ENCODE assay signal across 1 cellular context in the genomic region with DNA sequence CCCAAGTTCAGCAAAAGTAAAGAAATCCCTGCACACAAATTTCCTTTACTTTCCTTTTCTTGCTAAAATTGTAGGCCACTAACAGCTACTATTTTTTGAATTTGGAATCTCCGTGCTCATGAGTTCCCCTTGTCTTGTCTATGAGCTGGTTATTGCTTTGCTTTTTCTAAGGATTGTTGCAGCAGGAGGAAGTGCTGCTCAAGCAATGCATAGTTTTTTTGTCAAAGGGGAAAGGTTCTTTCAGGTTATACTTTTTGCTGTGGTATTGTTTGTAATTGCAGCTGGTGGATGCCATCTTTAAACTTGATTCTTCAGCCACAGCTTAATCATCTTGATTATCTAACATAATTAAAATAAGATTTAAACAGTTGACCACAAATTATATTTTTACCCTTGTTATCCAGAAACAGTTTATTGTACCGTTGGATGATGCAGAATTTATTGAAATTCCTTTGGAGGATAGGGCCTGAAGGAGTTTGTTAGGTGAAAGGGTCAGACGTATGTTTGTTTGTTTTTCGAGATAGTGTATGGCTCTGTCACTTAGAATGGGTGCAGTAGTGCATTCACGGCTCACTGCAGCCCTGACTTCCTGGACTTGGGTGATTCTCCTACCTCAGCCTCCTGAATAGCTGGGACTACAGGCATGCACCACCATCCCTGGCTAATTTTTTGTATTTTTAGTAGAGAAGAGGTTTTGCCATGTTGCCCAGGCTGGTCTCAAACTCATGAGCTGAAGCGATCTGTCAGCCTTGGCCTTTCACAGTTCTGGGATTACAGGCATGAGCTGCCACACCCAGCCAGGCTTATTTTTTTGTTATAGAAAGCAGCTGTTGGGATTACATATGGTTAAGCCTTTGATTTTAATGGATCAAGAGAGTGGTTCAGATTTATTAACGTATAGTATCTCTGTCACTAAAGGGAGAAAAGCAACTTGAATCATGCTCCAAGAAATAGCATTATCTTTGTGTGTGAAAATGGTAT.
TF ChIP-seq lines count a peak whose summit lies in the region.

No MANE protein-coding gene starts in this region.

TF ChIP-seq in HEK293, 187 proteins besides CTCF, POLR2A, EP300 and RAD21 (continued from another document):
- TF ChIP-seq, protein P1, sequence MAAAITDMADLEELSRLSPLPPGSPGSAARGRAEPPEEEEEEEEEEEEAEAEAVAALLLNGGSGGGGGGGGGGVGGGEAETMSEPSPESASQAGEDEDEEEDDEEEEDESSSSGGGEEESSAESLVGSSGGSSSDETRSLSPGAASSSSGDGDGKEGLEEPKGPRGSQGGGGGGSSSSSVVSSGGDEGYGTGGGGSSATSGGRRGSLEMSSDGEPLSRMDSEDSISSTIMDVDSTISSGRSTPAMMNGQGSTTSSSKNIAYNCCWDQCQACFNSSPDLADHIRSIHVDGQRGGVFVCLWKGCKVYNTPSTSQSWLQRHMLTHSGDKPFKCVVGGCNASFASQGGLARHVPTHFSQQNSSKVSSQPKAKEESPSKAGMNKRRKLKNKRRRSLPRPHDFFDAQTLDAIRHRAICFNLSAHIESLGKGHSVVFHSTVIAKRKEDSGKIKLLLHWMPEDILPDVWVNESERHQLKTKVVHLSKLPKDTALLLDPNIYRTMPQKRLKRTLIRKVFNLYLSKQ (tag by site-specific recombination; IDR thresholded peaks at IDR 0.05; ENCODE audit: borderline replicate concordance), result no peak
- TF ChIP-seq ZNF221 (tag by site-specific recombination; IDR thresholded peaks at IDR 0.05; ENCODE audit: borderline replicate concordance) (no peak), ZNF521 (tag by site-specific recombination; IDR thresholded peaks at IDR 0.05) (no peak), ZNF19 (tag by site-specific recombination; IDR thresholded peaks at IDR 0.05; ENCODE audit: low read depth) (no peak), ZNF239 (tag by site-specific recombination; IDR thresholded peaks at IDR 0.05) (no peak), ZNF433 (tag by site-specific recombination; IDR thresholded peaks at IDR 0.05; ENCODE audit: low read depth) (no peak), TRIM28 (IDR thresholded peaks at IDR 0.05; ENCODE audit: borderline replicate concordance, low read length) (no peak), ZNF114 (tag by site-specific recombination; IDR thresholded peaks at IDR 0.05) (no peak), SP3 (tag by site-specific recombination; IDR thresholded peaks at IDR 0.05) (no peak), FEZF1 (tag by site-specific recombination; IDR thresholded peaks at IDR 0.05) (peak; percentile 87), SETDB1 (IDR thresholded peaks at IDR 0.05; ENCODE audit: insufficient read length, low read length) (no peak), ZNF324 (tag by site-specific recombination; IDR thresholded peaks at IDR 0.05) (no peak), ZXDB (tag by site-specific recombination; IDR thresholded peaks at IDR 0.05) (peak; percentile 57; the same call in 1 of the 2 replicates), HOXC10 (CRISPR knock-in tag; IDR thresholded peaks at IDR 0.05) (no peak), ZNF776 (tag by site-specific recombination; IDR thresholded peaks at IDR 0.05; ENCODE audit: borderline replicate concordance) (no peak), SCRT2 (tag by site-specific recombination; IDR thresholded peaks at IDR 0.05) (no peak), ZNF274 (IDR thresholded peaks at IDR 0.05; ENCODE audit: low read length) (no peak), ZNF274 (tag by site-specific recombination; IDR thresholded peaks at IDR 0.05; ENCODE audit: borderline replicate concordance) (no peak)
- TF ChIP-seq, protein P2, sequence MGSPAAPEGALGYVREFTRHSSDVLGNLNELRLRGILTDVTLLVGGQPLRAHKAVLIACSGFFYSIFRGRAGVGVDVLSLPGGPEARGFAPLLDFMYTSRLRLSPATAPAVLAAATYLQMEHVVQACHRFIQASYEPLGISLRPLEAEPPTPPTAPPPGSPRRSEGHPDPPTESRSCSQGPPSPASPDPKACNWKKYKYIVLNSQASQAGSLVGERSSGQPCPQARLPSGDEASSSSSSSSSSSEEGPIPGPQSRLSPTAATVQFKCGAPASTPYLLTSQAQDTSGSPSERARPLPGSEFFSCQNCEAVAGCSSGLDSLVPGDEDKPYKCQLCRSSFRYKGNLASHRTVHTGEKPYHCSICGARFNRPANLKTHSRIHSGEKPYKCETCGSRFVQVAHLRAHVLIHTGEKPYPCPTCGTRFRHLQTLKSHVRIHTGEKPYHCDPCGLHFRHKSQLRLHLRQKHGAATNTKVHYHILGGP (tag by site-specific recombination; IDR thresholded peaks at IDR 0.05), result no peak
- TF ChIP-seq, protein P3, sequence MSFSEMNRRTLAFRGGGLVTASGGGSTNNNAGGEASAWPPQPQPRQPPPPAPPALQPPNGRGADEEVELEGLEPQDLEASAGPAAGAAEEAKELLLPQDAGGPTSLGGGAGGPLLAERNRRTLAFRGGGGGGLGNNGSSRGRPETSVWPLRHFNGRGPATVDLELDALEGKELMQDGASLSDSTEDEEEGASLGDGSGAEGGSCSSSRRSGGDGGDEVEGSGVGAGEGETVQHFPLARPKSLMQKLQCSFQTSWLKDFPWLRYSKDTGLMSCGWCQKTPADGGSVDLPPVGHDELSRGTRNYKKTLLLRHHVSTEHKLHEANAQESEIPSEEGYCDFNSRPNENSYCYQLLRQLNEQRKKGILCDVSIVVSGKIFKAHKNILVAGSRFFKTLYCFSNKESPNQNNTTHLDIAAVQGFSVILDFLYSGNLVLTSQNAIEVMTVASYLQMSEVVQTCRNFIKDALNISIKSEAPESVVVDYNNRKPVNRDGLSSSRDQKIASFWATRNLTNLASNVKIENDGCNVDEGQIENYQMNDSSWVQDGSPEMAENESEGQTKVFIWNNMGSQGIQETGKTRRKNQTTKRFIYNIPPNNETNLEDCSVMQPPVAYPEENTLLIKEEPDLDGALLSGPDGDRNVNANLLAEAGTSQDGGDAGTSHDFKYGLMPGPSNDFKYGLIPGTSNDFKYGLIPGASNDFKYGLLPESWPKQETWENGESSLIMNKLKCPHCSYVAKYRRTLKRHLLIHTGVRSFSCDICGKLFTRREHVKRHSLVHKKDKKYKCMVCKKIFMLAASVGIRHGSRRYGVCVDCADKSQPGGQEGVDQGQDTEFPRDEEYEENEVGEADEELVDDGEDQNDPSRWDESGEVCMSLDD (tag by site-specific recombination; IDR thresholded peaks at IDR 0.05), result no peak
- TF ChIP-seq, protein P4, sequence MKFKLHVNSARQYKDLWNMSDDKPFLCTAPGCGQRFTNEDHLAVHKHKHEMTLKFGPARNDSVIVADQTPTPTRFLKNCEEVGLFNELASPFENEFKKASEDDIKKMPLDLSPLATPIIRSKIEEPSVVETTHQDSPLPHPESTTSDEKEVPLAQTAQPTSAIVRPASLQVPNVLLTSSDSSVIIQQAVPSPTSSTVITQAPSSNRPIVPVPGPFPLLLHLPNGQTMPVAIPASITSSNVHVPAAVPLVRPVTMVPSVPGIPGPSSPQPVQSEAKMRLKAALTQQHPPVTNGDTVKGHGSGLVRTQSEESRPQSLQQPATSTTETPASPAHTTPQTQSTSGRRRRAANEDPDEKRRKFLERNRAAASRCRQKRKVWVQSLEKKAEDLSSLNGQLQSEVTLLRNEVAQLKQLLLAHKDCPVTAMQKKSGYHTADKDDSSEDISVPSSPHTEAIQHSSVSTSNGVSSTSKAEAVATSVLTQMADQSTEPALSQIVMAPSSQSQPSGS (tag by site-specific recombination; IDR thresholded peaks at IDR 0.05; ENCODE audit: low read depth), result no peak
- TF ChIP-seq, protein P5, sequence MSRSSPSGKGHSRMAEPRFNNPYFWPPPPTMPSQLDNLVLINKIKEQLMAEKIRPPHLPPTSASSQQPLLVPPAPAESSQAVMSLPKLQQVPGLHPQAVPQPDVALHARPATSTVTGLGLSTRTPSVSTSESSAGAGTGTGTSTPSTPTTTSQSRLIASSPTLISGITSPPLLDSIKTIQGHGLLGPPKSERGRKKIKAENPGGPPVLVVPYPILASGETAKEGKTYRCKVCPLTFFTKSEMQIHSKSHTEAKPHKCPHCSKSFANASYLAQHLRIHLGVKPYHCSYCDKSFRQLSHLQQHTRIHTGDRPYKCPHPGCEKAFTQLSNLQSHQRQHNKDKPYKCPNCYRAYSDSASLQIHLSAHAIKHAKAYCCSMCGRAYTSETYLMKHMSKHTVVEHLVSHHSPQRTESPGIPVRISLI (tag by site-specific recombination; IDR thresholded peaks at IDR 0.05), result no peak
- TF ChIP-seq, protein P6, sequence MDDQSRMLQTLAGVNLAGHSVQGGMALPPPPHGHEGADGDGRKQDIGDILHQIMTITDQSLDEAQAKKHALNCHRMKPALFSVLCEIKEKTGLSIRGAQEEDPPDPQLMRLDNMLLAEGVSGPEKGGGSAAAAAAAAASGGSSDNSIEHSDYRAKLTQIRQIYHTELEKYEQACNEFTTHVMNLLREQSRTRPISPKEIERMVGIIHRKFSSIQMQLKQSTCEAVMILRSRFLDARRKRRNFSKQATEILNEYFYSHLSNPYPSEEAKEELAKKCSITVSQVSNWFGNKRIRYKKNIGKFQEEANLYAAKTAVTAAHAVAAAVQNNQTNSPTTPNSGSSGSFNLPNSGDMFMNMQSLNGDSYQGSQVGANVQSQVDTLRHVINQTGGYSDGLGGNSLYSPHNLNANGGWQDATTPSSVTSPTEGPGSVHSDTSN (CRISPR knock-in tag; IDR thresholded peaks at IDR 0.05), result no peak
- TF ChIP-seq, protein P7, sequence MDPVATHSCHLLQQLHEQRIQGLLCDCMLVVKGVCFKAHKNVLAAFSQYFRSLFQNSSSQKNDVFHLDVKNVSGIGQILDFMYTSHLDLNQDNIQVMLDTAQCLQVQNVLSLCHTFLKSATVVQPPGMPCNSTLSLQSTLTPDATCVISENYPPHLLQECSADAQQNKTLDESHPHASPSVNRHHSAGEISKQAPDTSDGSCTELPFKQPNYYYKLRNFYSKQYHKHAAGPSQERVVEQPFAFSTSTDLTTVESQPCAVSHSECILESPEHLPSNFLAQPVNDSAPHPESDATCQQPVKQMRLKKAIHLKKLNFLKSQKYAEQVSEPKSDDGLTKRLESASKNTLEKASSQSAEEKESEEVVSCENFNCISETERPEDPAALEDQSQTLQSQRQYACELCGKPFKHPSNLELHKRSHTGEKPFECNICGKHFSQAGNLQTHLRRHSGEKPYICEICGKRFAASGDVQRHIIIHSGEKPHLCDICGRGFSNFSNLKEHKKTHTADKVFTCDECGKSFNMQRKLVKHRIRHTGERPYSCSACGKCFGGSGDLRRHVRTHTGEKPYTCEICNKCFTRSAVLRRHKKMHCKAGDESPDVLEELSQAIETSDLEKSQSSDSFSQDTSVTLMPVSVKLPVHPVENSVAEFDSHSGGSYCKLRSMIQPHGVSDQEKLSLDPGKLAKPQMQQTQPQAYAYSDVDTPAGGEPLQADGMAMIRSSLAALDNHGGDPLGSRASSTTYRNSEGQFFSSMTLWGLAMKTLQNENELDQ (tag by site-specific recombination; IDR thresholded peaks at IDR 0.05; ENCODE audit: low read depth), result no peak
- TF ChIP-seq, protein P8, sequence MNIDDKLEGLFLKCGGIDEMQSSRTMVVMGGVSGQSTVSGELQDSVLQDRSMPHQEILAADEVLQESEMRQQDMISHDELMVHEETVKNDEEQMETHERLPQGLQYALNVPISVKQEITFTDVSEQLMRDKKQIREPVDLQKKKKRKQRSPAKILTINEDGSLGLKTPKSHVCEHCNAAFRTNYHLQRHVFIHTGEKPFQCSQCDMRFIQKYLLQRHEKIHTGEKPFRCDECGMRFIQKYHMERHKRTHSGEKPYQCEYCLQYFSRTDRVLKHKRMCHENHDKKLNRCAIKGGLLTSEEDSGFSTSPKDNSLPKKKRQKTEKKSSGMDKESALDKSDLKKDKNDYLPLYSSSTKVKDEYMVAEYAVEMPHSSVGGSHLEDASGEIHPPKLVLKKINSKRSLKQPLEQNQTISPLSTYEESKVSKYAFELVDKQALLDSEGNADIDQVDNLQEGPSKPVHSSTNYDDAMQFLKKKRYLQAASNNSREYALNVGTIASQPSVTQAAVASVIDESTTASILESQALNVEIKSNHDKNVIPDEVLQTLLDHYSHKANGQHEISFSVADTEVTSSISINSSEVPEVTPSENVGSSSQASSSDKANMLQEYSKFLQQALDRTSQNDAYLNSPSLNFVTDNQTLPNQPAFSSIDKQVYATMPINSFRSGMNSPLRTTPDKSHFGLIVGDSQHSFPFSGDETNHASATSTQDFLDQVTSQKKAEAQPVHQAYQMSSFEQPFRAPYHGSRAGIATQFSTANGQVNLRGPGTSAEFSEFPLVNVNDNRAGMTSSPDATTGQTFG (tag by site-specific recombination; IDR thresholded peaks at IDR 0.05; ENCODE audit: borderline replicate concordance), result no peak
- TF ChIP-seq, protein P9, sequence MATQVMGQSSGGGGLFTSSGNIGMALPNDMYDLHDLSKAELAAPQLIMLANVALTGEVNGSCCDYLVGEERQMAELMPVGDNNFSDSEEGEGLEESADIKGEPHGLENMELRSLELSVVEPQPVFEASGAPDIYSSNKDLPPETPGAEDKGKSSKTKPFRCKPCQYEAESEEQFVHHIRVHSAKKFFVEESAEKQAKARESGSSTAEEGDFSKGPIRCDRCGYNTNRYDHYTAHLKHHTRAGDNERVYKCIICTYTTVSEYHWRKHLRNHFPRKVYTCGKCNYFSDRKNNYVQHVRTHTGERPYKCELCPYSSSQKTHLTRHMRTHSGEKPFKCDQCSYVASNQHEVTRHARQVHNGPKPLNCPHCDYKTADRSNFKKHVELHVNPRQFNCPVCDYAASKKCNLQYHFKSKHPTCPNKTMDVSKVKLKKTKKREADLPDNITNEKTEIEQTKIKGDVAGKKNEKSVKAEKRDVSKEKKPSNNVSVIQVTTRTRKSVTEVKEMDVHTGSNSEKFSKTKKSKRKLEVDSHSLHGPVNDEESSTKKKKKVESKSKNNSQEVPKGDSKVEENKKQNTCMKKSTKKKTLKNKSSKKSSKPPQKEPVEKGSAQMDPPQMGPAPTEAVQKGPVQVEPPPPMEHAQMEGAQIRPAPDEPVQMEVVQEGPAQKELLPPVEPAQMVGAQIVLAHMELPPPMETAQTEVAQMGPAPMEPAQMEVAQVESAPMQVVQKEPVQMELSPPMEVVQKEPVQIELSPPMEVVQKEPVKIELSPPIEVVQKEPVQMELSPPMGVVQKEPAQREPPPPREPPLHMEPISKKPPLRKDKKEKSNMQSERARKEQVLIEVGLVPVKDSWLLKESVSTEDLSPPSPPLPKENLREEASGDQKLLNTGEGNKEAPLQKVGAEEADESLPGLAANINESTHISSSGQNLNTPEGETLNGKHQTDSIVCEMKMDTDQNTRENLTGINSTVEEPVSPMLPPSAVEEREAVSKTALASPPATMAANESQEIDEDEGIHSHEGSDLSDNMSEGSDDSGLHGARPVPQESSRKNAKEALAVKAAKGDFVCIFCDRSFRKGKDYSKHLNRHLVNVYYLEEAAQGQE (tag by site-specific recombination; IDR thresholded peaks at IDR 0.05), result no peak
- TF ChIP-seq, protein P10, sequence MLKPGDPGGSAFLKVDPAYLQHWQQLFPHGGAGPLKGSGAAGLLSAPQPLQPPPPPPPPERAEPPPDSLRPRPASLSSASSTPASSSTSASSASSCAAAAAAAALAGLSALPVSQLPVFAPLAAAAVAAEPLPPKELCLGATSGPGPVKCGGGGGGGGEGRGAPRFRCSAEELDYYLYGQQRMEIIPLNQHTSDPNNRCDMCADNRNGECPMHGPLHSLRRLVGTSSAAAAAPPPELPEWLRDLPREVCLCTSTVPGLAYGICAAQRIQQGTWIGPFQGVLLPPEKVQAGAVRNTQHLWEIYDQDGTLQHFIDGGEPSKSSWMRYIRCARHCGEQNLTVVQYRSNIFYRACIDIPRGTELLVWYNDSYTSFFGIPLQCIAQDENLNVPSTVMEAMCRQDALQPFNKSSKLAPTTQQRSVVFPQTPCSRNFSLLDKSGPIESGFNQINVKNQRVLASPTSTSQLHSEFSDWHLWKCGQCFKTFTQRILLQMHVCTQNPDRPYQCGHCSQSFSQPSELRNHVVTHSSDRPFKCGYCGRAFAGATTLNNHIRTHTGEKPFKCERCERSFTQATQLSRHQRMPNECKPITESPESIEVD (tag by site-specific recombination; IDR thresholded peaks at IDR 0.05), result peak; percentile 40
TF ChIP-seq in HEK293: peak in this region for 10.
